ENCODE assay signal across 2 cellular contexts in the genomic region with DNA sequence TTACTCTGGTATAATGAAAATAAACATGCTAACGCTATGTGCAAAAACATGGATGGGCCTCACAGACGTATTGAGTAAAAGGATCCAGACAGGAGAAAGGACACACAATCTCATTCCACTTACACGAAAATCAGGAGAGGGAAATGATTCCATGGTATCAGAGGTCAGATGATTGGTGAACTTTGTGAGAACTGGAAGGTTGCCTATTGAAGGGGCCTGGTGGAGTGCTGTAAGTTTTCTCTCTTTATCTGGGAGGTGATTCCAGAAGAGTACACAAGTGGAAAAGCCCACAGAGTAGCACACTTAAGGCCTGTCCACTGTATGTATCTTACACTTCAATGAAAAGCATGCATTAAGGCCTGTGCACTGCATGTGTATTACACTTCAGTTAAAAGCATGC.
TF ChIP-seq lines count a peak whose summit lies in the region.

No MANE protein-coding gene starts in this region.

TF ChIP-seq in liver, 16 proteins besides CTCF, POLR2A, EP300 and RAD21:
- TF ChIP-seq SP1 (IDR thresholded peaks at IDR 0.05): peak; percentile 19
- TF ChIP-seq HNF4A (conservative IDR thresholded peaks at IDR 0.05): peak; percentile 11 to 26
- TF ChIP-seq RXRA (IDR thresholded peaks at IDR 0.05): peak in 1 of 2 donors; percentile 46
- TF ChIP-seq, protein P1, sequence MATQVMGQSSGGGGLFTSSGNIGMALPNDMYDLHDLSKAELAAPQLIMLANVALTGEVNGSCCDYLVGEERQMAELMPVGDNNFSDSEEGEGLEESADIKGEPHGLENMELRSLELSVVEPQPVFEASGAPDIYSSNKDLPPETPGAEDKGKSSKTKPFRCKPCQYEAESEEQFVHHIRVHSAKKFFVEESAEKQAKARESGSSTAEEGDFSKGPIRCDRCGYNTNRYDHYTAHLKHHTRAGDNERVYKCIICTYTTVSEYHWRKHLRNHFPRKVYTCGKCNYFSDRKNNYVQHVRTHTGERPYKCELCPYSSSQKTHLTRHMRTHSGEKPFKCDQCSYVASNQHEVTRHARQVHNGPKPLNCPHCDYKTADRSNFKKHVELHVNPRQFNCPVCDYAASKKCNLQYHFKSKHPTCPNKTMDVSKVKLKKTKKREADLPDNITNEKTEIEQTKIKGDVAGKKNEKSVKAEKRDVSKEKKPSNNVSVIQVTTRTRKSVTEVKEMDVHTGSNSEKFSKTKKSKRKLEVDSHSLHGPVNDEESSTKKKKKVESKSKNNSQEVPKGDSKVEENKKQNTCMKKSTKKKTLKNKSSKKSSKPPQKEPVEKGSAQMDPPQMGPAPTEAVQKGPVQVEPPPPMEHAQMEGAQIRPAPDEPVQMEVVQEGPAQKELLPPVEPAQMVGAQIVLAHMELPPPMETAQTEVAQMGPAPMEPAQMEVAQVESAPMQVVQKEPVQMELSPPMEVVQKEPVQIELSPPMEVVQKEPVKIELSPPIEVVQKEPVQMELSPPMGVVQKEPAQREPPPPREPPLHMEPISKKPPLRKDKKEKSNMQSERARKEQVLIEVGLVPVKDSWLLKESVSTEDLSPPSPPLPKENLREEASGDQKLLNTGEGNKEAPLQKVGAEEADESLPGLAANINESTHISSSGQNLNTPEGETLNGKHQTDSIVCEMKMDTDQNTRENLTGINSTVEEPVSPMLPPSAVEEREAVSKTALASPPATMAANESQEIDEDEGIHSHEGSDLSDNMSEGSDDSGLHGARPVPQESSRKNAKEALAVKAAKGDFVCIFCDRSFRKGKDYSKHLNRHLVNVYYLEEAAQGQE (IDR thresholded peaks at IDR 0.05): no peak
TF ChIP-seq in liver: peak in this region for 3.

TF ChIP-seq in HepG2, 621 proteins besides CTCF, POLR2A, EP300 and RAD21:
- no peak for TF ChIP-seq RBM39 (IDR thresholded peaks at IDR 0.05; ENCODE audit: low read depth, low read length, poor library complexity, severe bottlenecking)
